1 cellular context compared by ENCODE assay signal in the genomic region with DNA sequence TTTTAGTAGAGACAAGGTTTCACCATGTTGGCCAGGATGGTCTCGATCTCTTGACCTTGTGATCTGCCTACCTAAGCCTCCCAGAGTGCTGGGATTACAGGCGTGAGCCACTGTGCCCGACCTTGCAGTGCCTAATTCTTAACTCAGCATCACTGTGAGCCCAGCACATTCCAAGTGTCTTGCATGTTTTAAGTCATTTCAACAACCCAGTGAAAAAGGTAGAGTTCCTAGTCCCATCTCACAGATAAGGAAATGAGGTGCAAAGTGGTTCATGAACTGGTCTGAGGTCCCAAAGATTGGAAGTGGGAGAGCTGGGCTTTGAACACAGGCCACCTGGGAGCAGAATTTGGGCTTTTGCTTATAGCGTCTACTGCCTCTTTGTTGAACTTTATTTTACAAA.
TF ChIP-seq lines count a peak whose summit lies in the region.

No MANE protein-coding gene starts in this region.

TF ChIP-seq in K562, 482 proteins besides CTCF, POLR2A, EP300 and RAD21 (continued from another document):
- TF ChIP-seq, protein P1, sequence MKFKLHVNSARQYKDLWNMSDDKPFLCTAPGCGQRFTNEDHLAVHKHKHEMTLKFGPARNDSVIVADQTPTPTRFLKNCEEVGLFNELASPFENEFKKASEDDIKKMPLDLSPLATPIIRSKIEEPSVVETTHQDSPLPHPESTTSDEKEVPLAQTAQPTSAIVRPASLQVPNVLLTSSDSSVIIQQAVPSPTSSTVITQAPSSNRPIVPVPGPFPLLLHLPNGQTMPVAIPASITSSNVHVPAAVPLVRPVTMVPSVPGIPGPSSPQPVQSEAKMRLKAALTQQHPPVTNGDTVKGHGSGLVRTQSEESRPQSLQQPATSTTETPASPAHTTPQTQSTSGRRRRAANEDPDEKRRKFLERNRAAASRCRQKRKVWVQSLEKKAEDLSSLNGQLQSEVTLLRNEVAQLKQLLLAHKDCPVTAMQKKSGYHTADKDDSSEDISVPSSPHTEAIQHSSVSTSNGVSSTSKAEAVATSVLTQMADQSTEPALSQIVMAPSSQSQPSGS (CRISPR knock-in tag; IDR thresholded peaks at IDR 0.05) = no peak
- TF ChIP-seq, protein P2, sequence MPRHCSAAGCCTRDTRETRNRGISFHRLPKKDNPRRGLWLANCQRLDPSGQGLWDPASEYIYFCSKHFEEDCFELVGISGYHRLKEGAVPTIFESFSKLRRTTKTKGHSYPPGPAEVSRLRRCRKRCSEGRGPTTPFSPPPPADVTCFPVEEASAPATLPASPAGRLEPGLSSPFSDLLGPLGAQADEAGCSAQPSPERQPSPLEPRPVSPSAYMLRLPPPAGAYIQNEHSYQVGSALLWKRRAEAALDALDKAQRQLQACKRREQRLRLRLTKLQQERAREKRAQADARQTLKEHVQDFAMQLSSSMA (CRISPR knock-in tag; IDR thresholded peaks at IDR 0.05) = no peak
- TF ChIP-seq C11orf30 (IDR thresholded peaks at IDR 0.05; ENCODE audit: low read depth) (no peak), FOS (IDR thresholded peaks at IDR 0.05; ENCODE audit: extremely low read depth, insufficient read length) (no peak), CREBBP (IDR thresholded peaks at IDR 0.05; ENCODE audit: low read depth, low read length) (no peak), POLR2G (IDR thresholded peaks at IDR 0.05; ENCODE audit: low read depth, low read length) (no peak), SIN3B (IDR thresholded peaks at IDR 0.05; ENCODE audit: low read depth) (no peak)
- TF ChIP-seq, protein P3, sequence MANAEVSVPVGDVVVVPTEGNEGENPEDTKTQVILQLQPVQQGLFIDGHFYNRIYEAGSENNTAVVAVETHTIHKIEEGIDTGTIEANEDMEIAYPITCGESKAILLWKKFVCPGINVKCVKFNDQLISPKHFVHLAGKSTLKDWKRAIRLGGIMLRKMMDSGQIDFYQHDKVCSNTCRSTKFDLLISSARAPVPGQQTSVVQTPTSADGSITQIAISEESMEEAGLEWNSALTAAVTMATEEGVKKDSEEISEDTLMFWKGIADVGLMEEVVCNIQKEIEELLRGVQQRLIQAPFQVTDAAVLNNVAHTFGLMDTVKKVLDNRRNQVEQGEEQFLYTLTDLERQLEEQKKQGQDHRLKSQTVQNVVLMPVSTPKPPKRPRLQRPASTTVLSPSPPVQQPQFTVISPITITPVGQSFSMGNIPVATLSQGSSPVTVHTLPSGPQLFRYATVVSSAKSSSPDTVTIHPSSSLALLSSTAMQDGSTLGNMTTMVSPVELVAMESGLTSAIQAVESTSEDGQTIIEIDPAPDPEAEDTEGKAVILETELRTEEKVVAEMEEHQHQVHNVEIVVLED (CRISPR knock-in tag; IDR thresholded peaks at IDR 0.05) = no peak
